Comparison of ENCODE assay signal across 15 cellular contexts in the genomic region with DNA sequence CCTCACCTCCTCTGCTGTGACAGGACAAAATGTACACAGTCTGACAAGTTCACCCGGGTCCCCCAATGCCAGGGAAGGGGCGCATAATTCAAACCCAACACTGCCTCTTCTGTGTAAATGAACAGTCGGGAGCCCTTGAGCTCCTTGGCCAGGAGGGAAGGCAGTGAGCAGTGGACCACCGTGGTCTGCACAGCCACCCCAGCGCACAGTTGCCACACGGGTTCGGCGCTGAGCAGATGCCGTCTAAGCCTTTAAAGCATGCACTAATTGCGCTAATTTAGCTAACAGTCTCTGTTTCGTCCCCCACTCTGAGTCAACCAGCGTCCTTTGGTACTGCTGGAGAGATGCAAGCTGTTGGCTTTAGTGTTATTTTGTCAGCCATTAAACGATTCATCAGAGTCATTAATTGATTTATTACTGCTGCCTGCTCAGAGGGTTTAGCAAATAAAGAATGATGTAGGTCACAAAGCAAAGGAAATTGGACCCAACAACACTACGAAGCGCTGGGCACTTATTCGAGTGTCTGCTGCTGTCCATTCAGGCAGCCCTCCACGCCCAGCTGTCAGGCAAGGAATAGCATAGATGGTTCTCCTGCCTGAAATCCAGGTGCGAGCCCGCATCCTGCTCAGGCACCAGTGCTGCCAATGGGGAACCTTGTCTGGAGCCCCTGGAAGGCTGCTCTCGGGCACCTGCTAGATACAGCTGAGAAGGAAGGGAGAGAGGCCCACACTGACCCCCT.
DNase-seq lines count a peak whose midpoint lies in the region; ATAC-seq and TF ChIP-seq lines count a peak whose summit lies in the region.
"Had no signal": no experiment of that assay in that cellular context is flagged by ENCODE, and none has a peak within 500 bp of the region (broad histone marks: within the 10 kb centered on the region; RNA-seq: fewer than 3 reads in every experiment).

No MANE protein-coding gene starts in this region.

- H3K4me3 Mint-ChIP-seq in CD8-positive, alpha-beta memory T cell: no peak overlapping the region
- H3K4me3 Mint-ChIP-seq: activated CD4-positive, alpha-beta memory T cell treated with anti-CD3 and anti-CD28 coated beads, Interleukin-2, amount 10 ng/mL, durations not matched to agents 7 days and 5 days had no signal

- no peaks in the 10 kb centered on the region for H3K9me3 ChIP-seq in CD8-positive, alpha-beta memory T cell (ENCODE audit: low read length)
- no peaks in the 10 kb centered on the region for H3K9me3 ChIP-seq in ascending aorta
- no peaks in the 10 kb centered on the region for H3K9me3 ChIP-seq in osteoblast (ENCODE audit: low read depth, low read length)
- no peaks in the 10 kb centered on the region for H3K9me3 ChIP-seq in SJCRH30 (replicated peaks)
- H3K9me3 ChIP-seq in aorta (ENCODE audit: control insufficient read depth, low read length): no peaks in the 10 kb centered on the region
- H3K9me3 ChIP-seq in MG63: no peaks in the 10 kb centered on the region
- H3K9me3 ChIP-seq: BLaER1 treated with 17β-estradiol and CSF1 and Interleukin-3, amounts not matched to agents 10 nM and 100 nM; ovary had no signal

- no peaks in the 10 kb centered on the region for H3K9me3 Mint-ChIP-seq in CD8-positive, alpha-beta memory T cell
- H3K9me3 Mint-ChIP-seq: activated CD4-positive, alpha-beta memory T cell treated with anti-CD3 and anti-CD28 coated beads, Interleukin-2, amount 10 ng/mL, durations not matched to agents 7 days and 5 days had no signal

- no peak for DNase-seq in CD8-positive, alpha-beta memory T cell
- peak; percentile 41 for DNase-seq in NCI-H1436 (lab: John Stamatoyannopoulos, UW)
- DNase-seq in ascending aorta (ENCODE audit: low spot score in 2 of 2): no peak
- peak; percentile 29 for DNase-seq in osteoblast (ENCODE audit: insufficient read length, low spot score, missing footprints)
- DNase-seq in SJCRH30: no peak
- DNase-seq in aorta: no peak
- no peak for DNase-seq in MG63
- no peak for DNase-seq in middle frontal gyrus (ENCODE audit: extremely low spot score, low spot score)
- DNase-seq: dermis blood vessel endothelial cell; foreskin keratinocyte; left colon; ovary; stimulated activated naive CD4-positive, alpha-beta T cell treated with Interleukin-2 at 50 U/mL for 16 hours had no signal

- no peak for ATAC-seq in aorta (ENCODE audit: low FRiP score)
- ATAC-seq: foreskin keratinocyte had no signal

- peaks cover 33% of the 10 kb centered on the region for H4K20me1 ChIP-seq in osteoblast (ENCODE audit: insufficient read depth, low read length)

- H3K4me2 ChIP-seq in osteoblast (ENCODE audit: insufficient read depth, low read length): no peak overlapping the region

- no peaks in the 10 kb centered on the region for H3K36me3 ChIP-seq in CD8-positive, alpha-beta memory T cell (ENCODE audit: insufficient read depth, low read length)
- H3K36me3 ChIP-seq in ascending aorta: no peaks in the 10 kb centered on the region
- no peaks in the 10 kb centered on the region for H3K36me3 ChIP-seq in osteoblast (ENCODE audit: insufficient read depth, low read length)
- no peaks in the 10 kb centered on the region for H3K36me3 ChIP-seq in SJCRH30
- H3K36me3 ChIP-seq in aorta (ENCODE audit: control insufficient read depth in 1 of 2, insufficient read depth in 2 of 2, low read length in 1 of 2): no peaks in the 10 kb centered on the region
- H3K36me3 ChIP-seq in MG63: no peaks in the 10 kb centered on the region
- H3K36me3 ChIP-seq: BLaER1 treated with 17β-estradiol and CSF1 and Interleukin-3, amounts not matched to agents 10 nM and 100 nM; ovary had no signal

- H3K27me3 ChIP-seq in CD8-positive, alpha-beta memory T cell (ENCODE audit: insufficient read depth, low read length, poor library complexity, severe bottlenecking): no peaks in the 10 kb centered on the region
- no peaks in the 10 kb centered on the region for H3K27me3 ChIP-seq in ascending aorta
- no peaks in the 10 kb centered on the region for H3K27me3 ChIP-seq in osteoblast (ENCODE audit: insufficient read depth, low read length)
- no peaks in the 10 kb centered on the region for H3K27me3 ChIP-seq in SJCRH30
- no peaks in the 10 kb centered on the region for H3K27me3 ChIP-seq in aorta (ENCODE audit: control insufficient read depth in 1 of 2, insufficient read depth in 2 of 2, low read length in 1 of 2)
- H3K27me3 ChIP-seq in MG63: no peaks in the 10 kb centered on the region
- H3K27me3 ChIP-seq: BLaER1 treated with 17β-estradiol and CSF1 and Interleukin-3, amounts not matched to agents 10 nM and 100 nM; foreskin keratinocyte; ovary had no signal

- 60 to 68% methylated on average over 20 of the region's 20 CpGs for WGBS in aorta, 2 donors

- CTCF ChIA-PET in CD8-positive, alpha-beta memory T cell (lab: Charles Lee): interaction anchor here (1.1 kb wide), 1 partner anchor 198 kb away, joined by 5 read pairs; no protein-coding TSS in a partner anchor

- H3K4me1 Mint-ChIP-seq in CD8-positive, alpha-beta memory T cell: peaks cover 77 to 96% (median 86%) of the 10 kb centered on the region in 3 donors

- no peak overlapping the region for H2AFZ ChIP-seq in osteoblast (ENCODE audit: low read length)

- H3K79me2 ChIP-seq in osteoblast (ENCODE audit: insufficient read depth, low read length): peaks cover 38% of the 10 kb centered on the region

- POLR2A ChIA-PET in CD8-positive, alpha-beta memory T cell (lab: Charles Lee): no interaction called here

- H3K27me3 Mint-ChIP-seq in CD8-positive, alpha-beta memory T cell: no peaks in the 10 kb centered on the region
- H3K27me3 Mint-ChIP-seq: activated CD4-positive, alpha-beta memory T cell treated with anti-CD3 and anti-CD28 coated beads, Interleukin-2, amount 10 ng/mL, durations not matched to agents 7 days and 5 days had no signal

- intact Hi-C loops in ascending aorta (cut with DNase I): loop anchor here (2.0 kb wide), 1 partner anchor 19 kb away; no protein-coding TSS in a partner anchor
- intact Hi-C loops in aorta (cut with DNase I): loop anchor here in 1 of 2 donors (2.0 kb wide), 1 partner anchor 43 kb away; no protein-coding TSS in a partner anchor

- H3K4me1 ChIP-seq in CD8-positive, alpha-beta memory T cell (ENCODE audit: insufficient read depth, low read length): peaks cover 93% of the 10 kb centered on the region
- H3K4me1 ChIP-seq in ascending aorta: peaks cover 50 to 92% of the 10 kb centered on the region in 2 donors
- peaks cover 26% of the 10 kb centered on the region for H3K4me1 ChIP-seq in osteoblast (ENCODE audit: insufficient read depth, low read length)
- peaks cover 18% of the 10 kb centered on the region for H3K4me1 ChIP-seq in SJCRH30
- H3K4me1 ChIP-seq in aorta (ENCODE audit: control insufficient read depth in 1 of 2, insufficient read depth in 2 of 2, low read length in 2 of 2): peaks cover 12 to 24% of the 10 kb centered on the region in 2 donors
- H3K4me1 ChIP-seq: foreskin keratinocyte had no signal

- H3K36me3 Mint-ChIP-seq in CD8-positive, alpha-beta memory T cell: no peaks in the 10 kb centered on the region

- H3K4me3 ChIP-seq in CD8-positive, alpha-beta memory T cell (ENCODE audit: low read length): no peak overlapping the region
- H3K4me3 ChIP-seq in ascending aorta (no peak overlapping the region), osteoblast (ENCODE audit: insufficient read depth, low read length) (no peak overlapping the region), SJCRH30 (no peak overlapping the region), aorta (ENCODE audit: low read length in 2 of 2) (no peak overlapping the region), MG63 (no peak overlapping the region)
- H3K4me3 ChIP-seq: BLaER1 treated with 17β-estradiol and CSF1 and Interleukin-3, amounts not matched to agents 10 nM and 100 nM; ovary had no signal

- no peak overlapping the region for H3K27ac ChIP-seq in CD8-positive, alpha-beta memory T cell (ENCODE audit: low read depth, low read length)
- H3K27ac ChIP-seq in ascending aorta (peak overlapping the region; percentile 85 to 95), osteoblast (ENCODE audit: low read depth, low read length) (no peak overlapping the region), SJCRH30 (no peak overlapping the region), aorta (ENCODE audit: low read depth in 1 of 2, low read length in 2 of 2) (peak overlapping the region in 1 of 2 donors; percentile 94)
- H3K27ac ChIP-seq: foreskin keratinocyte had no signal

- peak overlapping the region in 6 of 8 donors; percentile 23 to 81 (median 58) for H3K27ac Mint-ChIP-seq in CD8-positive, alpha-beta memory T cell

- TF ChIP-seq CTCF in ascending aorta (IDR thresholded peaks at IDR 0.05) (no peak), osteoblast (IDR thresholded peaks at IDR 0.05; ENCODE audit: extremely low read depth, low read depth, low read length) (no peak)

Comparison
In these comparisons a context has a peak if more than half of its experiments do, and no peak if none do; other contexts are left out.
1. DNase-seq: peak in NCI-H1436 (single experiment) and osteoblast (single experiment); none in CD8-positive, alpha-beta memory T cell (0 of 5), ascending aorta (0 of 2), SJCRH30 (0 of 2), aorta (0 of 2), MG63 (single experiment) and middle frontal gyrus (single experiment).
2. H3K27ac ChIP-seq: peak in ascending aorta (2 of 2); none in CD8-positive, alpha-beta memory T cell (single experiment), osteoblast (single experiment) and SJCRH30 (single experiment).